8 cellular contexts compared by ENCODE assay signal in the genomic region with DNA sequence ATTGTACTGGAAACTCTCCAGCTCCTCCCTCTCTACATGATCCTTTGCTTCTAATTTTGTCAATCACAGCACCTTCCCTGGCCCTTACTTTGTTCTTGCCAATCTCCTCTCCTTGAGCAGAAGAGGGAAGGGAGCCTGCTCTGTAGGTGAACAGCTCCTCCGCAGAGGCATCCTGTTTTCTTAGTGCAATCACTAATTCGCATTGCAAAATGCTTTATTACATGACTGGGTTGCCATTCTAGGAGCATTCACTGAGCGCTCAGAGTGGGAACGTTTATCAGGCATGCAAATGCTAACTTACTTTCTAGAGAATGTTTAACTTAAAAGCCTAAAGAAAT. TPM values are rescaled to one million over a fixed set of nuclear protein-coding genes. Genes with fewer than 3 reads are reported as not detected.
DNase-seq lines count a peak whose midpoint lies in the region; ATAC-seq and TF ChIP-seq lines count a peak whose summit lies in the region.

No MANE protein-coding gene starts in this region.

- peak overlapping the region; percentile 47 for H3K4me2 ChIP-seq in DOHH2 (ENCODE audit: low read length)

- no peaks in the 10 kb centered on the region for H3K27me3 ChIP-seq in DOHH2 (ENCODE audit: control insufficient read depth, low read length)
- H3K27me3 ChIP-seq in body of pancreas = no peaks in the 10 kb centered on the region
- no peaks in the 10 kb centered on the region for H3K27me3 ChIP-seq in muscle layer of colon (ENCODE audit: control insufficient read depth in 1 of 2, insufficient read depth in 2 of 2, low read length in 2 of 2)

- TF ChIP-seq CTCF in DOHH2 (IDR thresholded peaks at IDR 0.05; ENCODE audit: low read depth, low read length, poor library complexity, severe bottlenecking) (no peak), body of pancreas (IDR thresholded peaks at IDR 0.05) (no peak), GM10266 (IDR thresholded peaks at IDR 0.05; ENCODE audit: control insufficient read depth, insufficient read depth, low read depth, missing control alignments) (no peak)

- TF ChIP-seq POLR2A in body of pancreas (IDR thresholded peaks at IDR 0.05) = no peak

- H3K4me1 ChIP-seq in DOHH2 (ENCODE audit: control insufficient read depth, low read length) (peaks cover 29% of the 10 kb centered on the region), body of pancreas (peaks cover 36% of the 10 kb centered on the region), muscle layer of colon (ENCODE audit: insufficient read depth, low read length) (peaks cover 21% of the 10 kb centered on the region)

- H4K20me1 ChIP-seq in DOHH2 (ENCODE audit: control insufficient read depth, insufficient read depth, low read depth, low read length) = no peaks in the 10 kb centered on the region

- no peak overlapping the region for H3K9ac ChIP-seq in muscle layer of colon (ENCODE audit: low read length)

- ATAC-seq in HG03066 (IDR thresholded peaks at IDR 0.05; ENCODE audit: low read depth, unreplicated experiment) (peak; percentile 6), body of pancreas (peak; percentile 16)

- no peaks in the 10 kb centered on the region for H3F3A ChIP-seq in DOHH2 (ENCODE audit: control insufficient read depth, insufficient read depth)

- WGBS in body of pancreas, 2 donors = 3 to 4% methylated on average over 4 of the region's 4 CpGs

- H3K4me3 ChIP-seq in DOHH2 (ENCODE audit: low read length) (peak overlapping the region; percentile 28; the same call in 1 of the 2 replicates), body of pancreas (no peak overlapping the region), muscle layer of colon (ENCODE audit: low read depth in 1 of 2, low read length in 2 of 2) (peak overlapping the region; percentile 10 to 28)

- intact Hi-C loops in body of pancreas (cut with DNase I) = loop anchor here (5.0 to 10.0 kb wide), 2 partner anchors 330 to 638 kb away; no protein-coding TSS in a partner anchor

- H3K79me2 ChIP-seq in DOHH2 (ENCODE audit: control insufficient read depth, low read length) = peaks cover 2% of the 10 kb centered on the region

- H3K9me3 ChIP-seq in DOHH2 (ENCODE audit: control insufficient read depth, insufficient read depth, low read length) (no peaks in the 10 kb centered on the region), body of pancreas (no peaks in the 10 kb centered on the region), muscle layer of colon (ENCODE audit: low read length) (no peaks in the 10 kb centered on the region)

- DNase-seq in body of pancreas = no peak
- no peak for DNase-seq in OCI-M1 (lab: John Stamatoyannopoulos, UW)
- DNase-seq in NCI-H187 (lab: John Stamatoyannopoulos, UW) = no peak
- DNase-seq in GM10266 (ENCODE audit: extremely low spot score) = no peak
- DNase-seq in DMS153 (lab: John Stamatoyannopoulos, UW) = no peak

- no peaks in the 10 kb centered on the region for H3K9me2 ChIP-seq in DOHH2 (replicated peaks; ENCODE audit: control insufficient read depth, low read length)

- H3K36me3 ChIP-seq in DOHH2 (ENCODE audit: control insufficient read depth, low read length) (no peaks in the 10 kb centered on the region), body of pancreas (replicated peaks in 1 of 2; ENCODE audit: insufficient read depth in 1 of 2, low read depth in 2 of 2) (no peaks in the 10 kb centered on the region), muscle layer of colon (ENCODE audit: insufficient read depth, low read length) (no peaks in the 10 kb centered on the region)

- H3K27ac ChIP-seq in DOHH2 (ENCODE audit: low read depth, low read length) (no peak overlapping the region), body of pancreas (peak overlapping the region in 1 of 4 donors; percentile 85), muscle layer of colon (ENCODE audit: low read depth, low read length) (no peak overlapping the region)

RNA-seq across cellular contexts. Expression of a gene that starts 0.4 kb away (rescaled TPM):
- total RNA-seq in body of pancreas = 10 to 100 TPM; 22.4 to 24.4 TPM

Comparison
In these comparisons a context has a peak if more than half of its experiments do, and no peak if none do; other contexts are left out.
1. H3K4me3 ChIP-seq: peak in DOHH2 (single experiment) and muscle layer of colon (2 of 2); none in body of pancreas (0 of 2).